18 cellular contexts compared by ENCODE assay signal in the genomic region with DNA sequence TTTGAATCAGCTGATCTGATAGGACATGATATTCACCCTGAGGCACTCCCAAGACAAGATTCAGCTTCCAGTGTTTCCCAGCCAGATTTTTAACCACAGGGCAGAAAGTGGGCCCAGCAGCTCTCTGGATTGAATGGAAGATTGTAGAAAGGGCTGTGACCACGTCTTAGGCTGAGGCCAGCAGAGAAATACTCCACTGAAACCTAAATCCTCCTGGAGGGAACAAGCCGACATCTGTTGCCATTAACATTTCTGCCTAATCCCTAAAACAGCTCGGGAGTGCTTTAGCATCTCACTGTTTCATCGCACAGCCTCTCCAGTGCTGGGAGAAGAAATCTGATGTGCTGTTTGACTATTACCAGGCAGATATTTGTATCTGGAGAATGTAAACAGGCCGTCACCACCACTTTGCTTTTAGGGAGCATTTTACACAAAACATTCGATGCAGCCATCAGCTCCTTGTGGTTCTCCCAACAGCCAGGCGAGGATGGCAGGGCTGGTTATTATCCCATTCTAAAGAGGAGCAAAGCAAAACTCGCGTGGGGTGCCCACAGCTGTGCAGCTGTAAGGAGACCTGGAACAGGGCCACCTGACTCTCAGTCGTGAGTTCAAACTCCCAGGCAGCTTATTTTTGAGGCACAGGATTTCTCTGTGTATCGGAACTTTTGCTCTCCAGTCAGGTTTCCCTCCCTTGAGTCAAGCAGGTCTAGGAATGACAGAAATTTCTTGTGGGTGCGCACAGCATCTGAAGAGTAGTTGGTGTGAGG.
DNase-seq lines count a peak whose midpoint lies in the region; ATAC-seq, FAIRE-seq and TF ChIP-seq lines count a peak whose summit lies in the region.
"Had no signal": no experiment of that assay in that cellular context is flagged by ENCODE, and none has a peak within 500 bp of the region (broad histone marks: within the 10 kb centered on the region; RNA-seq: fewer than 3 reads in every experiment).

No MANE protein-coding gene starts in this region.

- FAIRE-seq in A549 (lab: Jason Lieb, UNC): no peak
- FAIRE-seq: frontal cortex, H54, small intestine had no signal

- no peak for TF ChIP-seq EP300 in A549 (IDR thresholded peaks at IDR 0.05)

- POLR2A ChIA-PET in A549 (lab: Yijun Ruan, JAX): no interaction called here

- no peak for TF ChIP-seq RAD21 in A549 (conservative IDR thresholded peaks at IDR 0.05 in 1 of 2, IDR thresholded peaks at IDR 0.05 in 1 of 2)

- H3K4me2 ChIP-seq in A549: no peak overlapping the region

- H3K9me3 ChIP-seq in A549 (no peaks in the 10 kb centered on the region), KOPT-K1 (ENCODE audit: insufficient read depth, low read length, poor library complexity, severe bottlenecking) (no peaks in the 10 kb centered on the region)
- H3K9me3 ChIP-seq: tibial nerve had no signal

- WGBS in A549 (ENCODE audit: missing lambda C conversion rate): 91% methylated on average over 12 of the region's 12 CpGs

- CTCF ChIA-PET in A549 (lab: Yijun Ruan, JAX): interaction anchor here (0.5 to 1.6 kb wide), 9 partner anchors 9 to 480 kb away, joined by 3 to 5 read pairs (median 4); no protein-coding TSS in a partner anchor

- H3K27ac ChIP-seq in A549 (peak overlapping the region; percentile 95), KOPT-K1 (ENCODE audit: low read depth, low read length, poor library complexity, severe bottlenecking) (peak overlapping the region; percentile 95)

- no peak for TF ChIP-seq POLR2A in A549 (IDR thresholded peaks at IDR 0.05; ENCODE audit: low read length)

- TF ChIP-seq CTCF in A549 (IDR thresholded peaks at IDR 0.05): no peak

- no peak overlapping the region for H3K4me3 ChIP-seq in A549
- H3K4me3 ChIP-seq: tibial nerve had no signal

- no peak for DNase-seq in A549 (ENCODE audit: low read depth in 1 of 2, low spot score in 1 of 2)
- peak; percentile 75 for DNase-seq in dedifferentiated amniotic fluid mesenchymal stem cell (ENCODE audit: extremely low spot score)
- peak; percentile 33 for DNase-seq in mucosa of gallbladder (ENCODE audit: low spot score)
- no peak for DNase-seq in EL
- no peak for DNase-seq in NCI-H226
- DNase-seq in DMS53 (lab: John Stamatoyannopoulos, UW): no peak
- DNase-seq: activated CD8-positive, alpha-beta memory T cell treated with anti-CD3 and anti-CD28 coated beads, Interleukin-2, amount 10 ng/mL, durations not matched to agents 7 days and 5 days; activated naive CD8-positive, alpha-beta T cell treated with anti-CD3 and anti-CD28 coated beads, Interleukin-2, amount 50 U/mL, for 24 hours; DND-41; NCI-H510A; RPMI8226; small intestine had no signal

- H3K4me1 ChIP-seq in A549: peaks cover 60% of the 10 kb centered on the region

- ATAC-seq in A549: no peak
- no peak for ATAC-seq in HG02571 (IDR thresholded peaks at IDR 0.05; ENCODE audit: unreplicated experiment)
- ATAC-seq: activated CD8-positive, alpha-beta memory T cell treated with anti-CD3 and anti-CD28 coated beads, Interleukin-2, amount 10 ng/mL, durations not matched to agents 7 days and 5 days; activated naive CD8-positive, alpha-beta T cell treated with anti-CD3 and anti-CD28 coated beads, Interleukin-2, amount 50 U/mL, for 24 hours; natural killer cell treated with Interleukin-12 subunit alpha and Interleukin-12 subunit beta and Interleukin-15 and Interleukin-18, amount 100 ng/mL, for 72 hours had no signal

- H3K36me3 ChIP-seq in KOPT-K1 (ENCODE audit: insufficient read depth, low read length): no peaks in the 10 kb centered on the region
- H3K36me3 ChIP-seq: tibial nerve had no signal

TF ChIP-seq in A549, 52 proteins besides CTCF, POLR2A, EP300 and RAD21:
- TF ChIP-seq MAFK (IDR thresholded peaks at IDR 0.05; ENCODE audit: partially characterized antibody) (no peak), ZNF302 (CRISPR knock-in tag; IDR thresholded peaks at IDR 0.05) (no peak), FOSL2 (IDR thresholded peaks at IDR 0.05) (no peak), FOSL2 (CRISPR knock-in tag; IDR thresholded peaks at IDR 0.05) (no peak), CEBPB (IDR thresholded peaks at IDR 0.05) (no peak)

Comparison
In these comparisons a context has a peak if more than half of its experiments do, and no peak if none do; other contexts are left out.
1. DNase-seq: peak in dedifferentiated amniotic fluid mesenchymal stem cell (single experiment) and mucosa of gallbladder (single experiment); none in A549 (0 of 2), EL (single experiment), NCI-H226 (single experiment) and DMS53 (single experiment).